ENCODE assay signal across 9 cellular contexts in the genomic region with DNA sequence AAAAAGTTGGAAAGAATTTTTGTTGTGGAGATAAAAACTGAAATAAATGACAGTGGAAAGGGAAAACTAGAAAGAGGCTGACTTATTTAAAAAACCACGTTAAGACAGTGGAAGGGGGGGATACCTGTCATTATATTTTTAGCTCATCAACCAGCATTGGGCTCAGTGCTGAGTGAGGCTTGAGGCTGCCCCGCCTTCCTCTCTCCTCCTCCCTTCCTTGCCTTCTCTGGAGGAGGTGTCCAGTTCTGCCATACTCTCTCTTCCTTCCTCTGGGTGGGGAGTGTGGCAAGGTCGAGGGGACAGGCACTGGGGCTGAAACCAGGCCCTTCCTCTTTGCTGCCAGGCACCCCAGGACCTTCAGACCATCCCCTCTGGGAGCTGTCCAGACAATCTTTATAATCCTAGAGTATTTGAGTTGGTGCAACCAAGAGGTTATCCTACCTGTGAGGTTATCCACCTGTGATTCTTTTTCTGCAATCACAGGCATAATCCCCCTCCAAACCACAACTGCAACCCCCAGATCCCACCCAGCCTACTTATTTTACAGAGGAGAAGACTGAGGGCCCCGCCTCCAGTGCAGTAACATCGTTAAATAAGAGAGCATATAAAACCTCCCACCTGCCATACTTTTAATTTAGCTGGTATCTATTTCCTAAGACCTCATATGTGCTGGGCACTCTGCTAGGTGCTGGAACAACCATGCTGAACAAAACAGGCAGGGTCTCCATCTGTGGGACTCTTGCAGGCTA.
A peak's percentile ranks its signal among the peaks of the same experiment; 100 is the strongest.
DNase-seq lines count a peak whose midpoint lies in the region; ATAC-seq and TF ChIP-seq lines count a peak whose summit lies in the region.
"Had no signal": no experiment of that assay in that cellular context is flagged by ENCODE, and none has a peak within 500 bp of the region (broad histone marks: within the 10 kb centered on the region; RNA-seq: fewer than 3 reads in every experiment).

No MANE protein-coding gene starts in this region.

- 62 to 67% methylated on average over 5 of the region's 5 CpGs for WGBS in thyroid gland, 2 donors

- TF ChIP-seq CTCF in WERI-Rb-1 (IDR thresholded peaks at IDR 0.05; ENCODE audit: low read depth, low read length) (no peak), parathyroid adenoma (IDR thresholded peaks at IDR 0.05) (no peak), thyroid gland (IDR thresholded peaks at IDR 0.05) (no peak), GM10266 (IDR thresholded peaks at IDR 0.05; ENCODE audit: control insufficient read depth, insufficient read depth, low read depth, missing control alignments) (no peak)

- no peaks in the 10 kb centered on the region for H3K27me3 ChIP-seq in WERI-Rb-1 (ENCODE audit: insufficient read depth, low read depth, severe bottlenecking)
- H3K27me3 ChIP-seq in parathyroid adenoma (ENCODE audit: control insufficient read depth, insufficient read depth, low read length), result no peaks in the 10 kb centered on the region
- H3K27me3 ChIP-seq in thyroid gland, result no peaks in the 10 kb centered on the region

- no peak overlapping the region for H3K4me2 ChIP-seq in parathyroid adenoma (ENCODE audit: low read length)

- ATAC-seq in GM19023 (IDR thresholded peaks at IDR 0.05; ENCODE audit: unreplicated experiment), result no peak

- H3K27ac ChIP-seq in WERI-Rb-1 (no peak overlapping the region; the same call in 1 of the 2 replicates), parathyroid adenoma (no peak overlapping the region), thyroid gland (no peak overlapping the region)

- H2AFZ ChIP-seq in parathyroid adenoma, result peak overlapping the region; percentile 62

- H3K9me3 ChIP-seq in WERI-Rb-1 (ENCODE audit: severe bottlenecking) (no peaks in the 10 kb centered on the region), parathyroid adenoma (ENCODE audit: control insufficient read depth, low read length) (no peaks in the 10 kb centered on the region), thyroid gland (no peaks in the 10 kb centered on the region)

- H3K79me2 ChIP-seq in parathyroid adenoma, result no peaks in the 10 kb centered on the region

- H3K4me3 ChIP-seq in WERI-Rb-1 (ENCODE audit: low read depth, low read length), result peak overlapping the region; percentile 67
- peak overlapping the region; percentile 22 for H3K4me3 ChIP-seq in iPS-11a (ENCODE audit: low read depth, low read length)
- no peak overlapping the region for H3K4me3 ChIP-seq in parathyroid adenoma (ENCODE audit: low read depth, low read length)
- H3K4me3 ChIP-seq in thyroid gland (replicated peaks in 1 of 3), result no peak overlapping the region

- intact Hi-C loops in thyroid gland (cut with DNase I), result no loop called here

- no peak for TF ChIP-seq POLR2A in thyroid gland (IDR thresholded peaks at IDR 0.05)

- H3K36me3 ChIP-seq in WERI-Rb-1 (no peaks in the 10 kb centered on the region), parathyroid adenoma (ENCODE audit: control insufficient read depth, insufficient read depth, low read length) (no peaks in the 10 kb centered on the region), thyroid gland (no peaks in the 10 kb centered on the region)

- no peaks in the 10 kb centered on the region for H3K4me1 ChIP-seq in parathyroid adenoma
- peaks cover 4 to 5% of the 10 kb centered on the region in 2 donors for H3K4me1 ChIP-seq in thyroid gland

- DNase-seq in ELF-1 (ENCODE audit: low read depth, low spot score), result peak; percentile 56
- DNase-seq in WERI-Rb-1, result no peak
- DNase-seq in NCI-H345 treated with DMSO at 0.1 percent for 48 hours (lab: John Stamatoyannopoulos, UW; ENCODE audit: unreplicated experiment), result no peak
- DNase-seq in thyroid gland, result no peak
- DNase-seq in GM10266 (ENCODE audit: extremely low spot score), result no peak
- DNase-seq: CD4-positive, CD25-positive, alpha-beta regulatory T cell had no signal

- H3K9ac ChIP-seq in parathyroid adenoma, result no peak overlapping the region

Comparison
In these comparisons a context has a peak if more than half of its experiments do, and no peak if none do; other contexts are left out.
1. H3K4me3 ChIP-seq: peak in WERI-Rb-1 (single experiment) and iPS-11a (single experiment); none in parathyroid adenoma (single experiment) and thyroid gland (0 of 3).